ENCODE assay signal across 1 cellular context in the genomic region with DNA sequence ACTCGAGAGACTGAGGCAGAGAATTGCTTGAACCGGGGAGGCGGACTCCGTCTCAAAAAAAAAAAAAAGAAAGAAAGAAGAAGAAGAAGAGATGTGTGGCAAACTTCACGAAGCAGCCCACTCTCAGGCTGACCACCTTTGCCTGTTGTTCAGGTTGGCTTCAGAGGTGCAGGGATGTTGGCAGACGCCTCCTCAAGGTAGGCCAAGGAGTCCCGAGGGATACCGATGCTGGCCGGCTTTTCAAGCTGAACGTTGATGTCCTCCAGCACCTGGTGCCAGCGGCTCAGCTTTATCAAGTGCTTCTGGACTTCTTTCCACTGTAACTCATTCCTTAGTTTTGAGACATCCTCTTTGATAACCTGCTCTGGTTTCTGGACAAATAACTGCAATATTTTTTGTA.
TF ChIP-seq lines count a peak whose summit lies in the region.

No MANE protein-coding gene starts in this region.

TF ChIP-seq in GM23338, 12 proteins besides CTCF, POLR2A, EP300 and RAD21 (continued from another document):
- TF ChIP-seq NANOG (IDR thresholded peaks at IDR 0.05; ENCODE audit: borderline replicate concordance) (no peak), CREB1 (CRISPR knock-in tag; IDR thresholded peaks at IDR 0.05; ENCODE audit: low read depth) (no peak)
